1 cellular context compared by ENCODE assay signal in the genomic region with DNA sequence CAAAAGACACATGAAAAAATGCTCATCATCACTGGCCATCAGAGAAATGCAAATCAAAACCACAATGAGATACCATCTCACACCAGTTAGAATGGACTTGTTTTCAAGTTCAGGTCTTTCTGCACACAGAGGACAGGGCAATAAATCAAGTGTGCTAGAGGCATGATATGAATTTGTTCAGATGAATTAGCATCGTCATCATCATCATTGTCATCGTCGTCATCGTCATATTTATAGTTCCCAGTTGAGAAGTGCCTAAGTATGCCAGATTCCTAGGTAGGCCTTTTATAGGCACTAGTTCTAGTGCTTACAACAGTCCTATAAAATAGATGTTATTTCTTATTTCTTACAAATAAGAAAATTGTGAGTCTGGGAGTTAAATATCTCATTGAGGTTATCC.
TF ChIP-seq lines count a peak whose summit lies in the region.

No MANE protein-coding gene starts in this region.

TF ChIP-seq in HepG2, 621 proteins besides CTCF, POLR2A, EP300 and RAD21:
- TF ChIP-seq ZNF264 (CRISPR knock-in tag; IDR thresholded peaks at IDR 0.05) = no peak
- TF ChIP-seq SP1 (IDR thresholded peaks at IDR 0.05) = no peak
- no peak for TF ChIP-seq SP1 (CRISPR knock-in tag; IDR thresholded peaks at IDR 0.05)
- no peak for TF ChIP-seq RORA (CRISPR knock-in tag; IDR thresholded peaks at IDR 0.05)
- TF ChIP-seq ZNF263 (CRISPR knock-in tag; IDR thresholded peaks at IDR 0.05) = no peak
- TF ChIP-seq ZNF660 (CRISPR knock-in tag; IDR thresholded peaks at IDR 0.05; ENCODE audit: borderline replicate concordance, low read depth) = no peak
- no peak for TF ChIP-seq POLR2G (IDR thresholded peaks at IDR 0.05; ENCODE audit: low read depth, low read length)
- TF ChIP-seq ZFP62 (CRISPR knock-in tag; IDR thresholded peaks at IDR 0.05) = no peak
